Comparison of ENCODE assay signal across 8 cellular contexts in genomic region chr15:29676374-29676960, GRCh38.
DNase-seq lines count a peak whose midpoint lies in the region; ATAC-seq and TF ChIP-seq lines count a peak whose summit lies in the region.
"Not testable (repeated sequence)": the region's sequence is repeated elsewhere in the genome, so short reads cannot be mapped to it uniquely, and the experiment has no call there.

No MANE protein-coding gene starts in this region.

- ATAC-seq in SK-N-SH treated with all-trans-retinoic acid at 6 μM for 48 hours (peak; percentile 30), omental fat pad (ENCODE audit: low FRiP score) (peak; percentile 59)

- not testable (repeated sequence) for H3K9ac ChIP-seq in HUES64 (ENCODE audit: low read depth, low read length); fibroblast of lung (ENCODE audit: insufficient read depth, low read length)

- H3K27ac ChIP-seq in HUES64 (ENCODE audit: low read depth, low read length); fibroblast of lung (ENCODE audit: insufficient read depth, low read length): not testable (repeated sequence)
- peak overlapping the region; percentile 23 for H3K27ac ChIP-seq in brain microvascular endothelial cell

- H3K27ac Mint-ChIP-seq in type B pancreatic cell: peak overlapping the region; percentile 52

- H3K4me1 Mint-ChIP-seq in type B pancreatic cell (ENCODE audit: unreplicated experiment): peaks cover 17% of the 10 kb centered on the region

- H3K9me3 Mint-ChIP-seq in type B pancreatic cell: not testable (repeated sequence)

- not testable (repeated sequence) for TF ChIP-seq CTCF in brain microvascular endothelial cell (IDR thresholded peaks at IDR 0.05; ENCODE audit: low read depth, low read length, missing control alignments); fibroblast of lung (conservative IDR thresholded peaks at IDR 0.05 in 1 of 2, IDR thresholded peaks at IDR 0.05 in 1 of 2; ENCODE audit: low read depth in 1 of 2, low read length in 2 of 2); omental fat pad (IDR thresholded peaks at IDR 0.05); type B pancreatic cell (conservative IDR thresholded peaks at IDR 0.05)

- H3K36me3 ChIP-seq in HUES64 (ENCODE audit: insufficient read depth, low read length); brain microvascular endothelial cell (replicated peaks); fibroblast of lung (ENCODE audit: control insufficient read depth, insufficient read depth, low read length): not testable (repeated sequence)

- in situ Hi-C loops in Caki2 (cut with HindIII; ENCODE audit: low pct_unique_long_range_greater_than_20kb, low sequenced_read_pairs); brain microvascular endothelial cell (cut with HindIII; ENCODE audit: low pct_ligation_motif_present, low sequenced_read_pairs): not testable (repeated sequence)

- WGBS in HUES64: 78% methylated on average over 13 of the region's 13 CpGs

- H3K4me1 ChIP-seq in HUES64 (ENCODE audit: insufficient read depth, low read length); fibroblast of lung (ENCODE audit: control insufficient read depth, extremely low read depth, insufficient read depth, low read length): not testable (repeated sequence)

- peak overlapping the region; percentile 44 for H3K4me3 Mint-ChIP-seq in type B pancreatic cell

- not testable (repeated sequence) for H3K27me3 ChIP-seq in HUES64 (ENCODE audit: insufficient read depth, low read length); brain microvascular endothelial cell (replicated peaks); fibroblast of lung (ENCODE audit: control insufficient read depth, insufficient read depth, low read length)

- DNase-seq in Caki2 (ENCODE audit: low read depth): peak; percentile 40
- peak; percentile 55 for DNase-seq in brain microvascular endothelial cell
- peak; percentile 29 to 71 for DNase-seq in fibroblast of lung (ENCODE audit: low read depth in 2 of 2)
- DNase-seq in kidney glomerular epithelial cell (lab: John Stamatoyannopoulos, UW): peak; percentile 63
- DNase-seq in omental fat pad (ENCODE audit: low spot score); type B pancreatic cell (ENCODE audit: extremely low spot score, unreplicated experiment): not testable (repeated sequence)

- not testable (repeated sequence) for H3K9me3 ChIP-seq in HUES64 (ENCODE audit: insufficient read depth, low read depth, low read length); fibroblast of lung (ENCODE audit: control insufficient read depth, insufficient read depth, low read depth, low read length)

- not testable (repeated sequence) for H3K36me3 Mint-ChIP-seq in type B pancreatic cell

- H3K4me3 ChIP-seq in HUES64 (ENCODE audit: low read length): 0 out of 2 replicates have a peak overlapping the region, but pooled peaks have one; percentile 80
- H3K4me3 ChIP-seq in brain microvascular endothelial cell (ENCODE audit: low read depth, low read length): peak overlapping the region; percentile 9
- not testable (repeated sequence) for H3K4me3 ChIP-seq in fibroblast of lung (replicated peaks in 1 of 4; ENCODE audit: control extremely low read depth in 1 of 4, insufficient read depth in 1 of 4, low read depth in 3 of 4, low read length in 4 of 4)

- peaks cover 23% of the 10 kb centered on the region for H3K27me3 Mint-ChIP-seq in type B pancreatic cell

- not testable (repeated sequence) for H3K4me2 ChIP-seq in fibroblast of lung (ENCODE audit: extremely low read depth, insufficient read depth, low read length)

- H4K20me1 ChIP-seq in fibroblast of lung (ENCODE audit: control insufficient read depth, extremely low read depth, insufficient read depth, low read length): not testable (repeated sequence)

- H3K79me2 ChIP-seq in fibroblast of lung (ENCODE audit: control insufficient read depth, insufficient read depth, low read length): not testable (repeated sequence)

- H2AFZ ChIP-seq in fibroblast of lung (ENCODE audit: low read length): not testable (repeated sequence)
